In genomic region chr10:100653238-100653956, GRCh38 we compare ENCODE assay signal across 13 cellular contexts.
DNase-seq lines count a peak whose midpoint lies in the region; ATAC-seq and TF ChIP-seq lines count a peak whose summit lies in the region.
"Had no signal": no experiment of that assay in that cellular context is flagged by ENCODE, and none has a peak within 500 bp of the region (broad histone marks: within the 10 kb centered on the region; RNA-seq: fewer than 3 reads in every experiment).

No MANE protein-coding gene starts in this region.

- H3K9me3 Mint-ChIP-seq in activated T-cell treated with anti-CD3 and anti-CD28 coated beads, Interleukin-2, amount 50 U/mL, for 72 hours: no peaks in the 10 kb centered on the region
- peaks cover 3% of the 10 kb centered on the region; the same call in 1 of the 2 replicates for H3K9me3 Mint-ChIP-seq in WTC11
- no peaks in the 10 kb centered on the region for H3K9me3 Mint-ChIP-seq in stimulated activated effector memory CD8-positive, alpha-beta T cell treated with anti-CD3 and anti-CD28 coated beads, Interleukin-12 subunit alpha, Interleukin-12 subunit beta, amount 100 ng/mL, for 72 hours
- H3K9me3 Mint-ChIP-seq: activated naive CD8-positive, alpha-beta T cell treated with anti-CD3 and anti-CD28 coated beads, Interleukin-2, amount 10 ng/mL, durations not matched to agents 7 days and 5 days; HFFc6 had no signal

- H3K9ac ChIP-seq in iPS-15b (ENCODE audit: low read depth, low read length): no peak overlapping the region

- H3K4me1 ChIP-seq in iPS-15b (ENCODE audit: control insufficient read depth, insufficient read depth, low read length) (peaks cover 2% of the 10 kb centered on the region), upper lobe of right lung (peaks cover 15% of the 10 kb centered on the region)

- intact Hi-C loops in upper lobe of right lung (cut with DNase I): no loop called here

- peaks cover 26% of the 10 kb centered on the region for H3K4me1 Mint-ChIP-seq in activated T-cell treated with anti-CD3 and anti-CD28 coated beads, Interleukin-2, amount 50 U/mL, for 72 hours (ENCODE audit: low read depth)
- H3K4me1 Mint-ChIP-seq in WTC11: peaks cover 25% of the 10 kb centered on the region
- peaks cover 36% of the 10 kb centered on the region for H3K4me1 Mint-ChIP-seq in stimulated activated effector memory CD8-positive, alpha-beta T cell treated with anti-CD3 and anti-CD28 coated beads, Interleukin-12 subunit alpha, Interleukin-12 subunit beta, amount 100 ng/mL, for 72 hours

- H3K36me3 ChIP-seq in iPS-15b (ENCODE audit: control insufficient read depth, insufficient read depth, low read length): no peaks in the 10 kb centered on the region
- H3K36me3 ChIP-seq in upper lobe of right lung: no peaks in the 10 kb centered on the region

- peaks cover 0 to 8% of the 10 kb centered on the region in 2 donors for H3K36me3 Mint-ChIP-seq in activated T-cell treated with anti-CD3 and anti-CD28 coated beads, Interleukin-2, amount 50 U/mL, for 72 hours (ENCODE audit: insufficient read depth in 2 of 2)
- H3K36me3 Mint-ChIP-seq in WTC11: no peaks in the 10 kb centered on the region
- H3K36me3 Mint-ChIP-seq in stimulated activated effector memory CD8-positive, alpha-beta T cell treated with anti-CD3 and anti-CD28 coated beads, Interleukin-12 subunit alpha, Interleukin-12 subunit beta, amount 100 ng/mL, for 72 hours: no peaks in the 10 kb centered on the region

- H3K9me3 ChIP-seq in iPS-15b (ENCODE audit: control insufficient read depth, insufficient read depth, low read length): no peaks in the 10 kb centered on the region
- H3K9me3 ChIP-seq in upper lobe of right lung: no peaks in the 10 kb centered on the region

- peak overlapping the region; percentile 56 to 66 for H3K4me3 Mint-ChIP-seq in activated T-cell treated with anti-CD3 and anti-CD28 coated beads, Interleukin-2, amount 50 U/mL, for 72 hours
- peak overlapping the region; percentile 35 for H3K4me3 Mint-ChIP-seq in WTC11
- H3K4me3 Mint-ChIP-seq in stimulated activated effector memory CD8-positive, alpha-beta T cell treated with anti-CD3 and anti-CD28 coated beads, Interleukin-12 subunit alpha, Interleukin-12 subunit beta, amount 100 ng/mL, for 72 hours: peak overlapping the region; percentile 75

- H3K27me3 ChIP-seq in iPS-15b (ENCODE audit: control insufficient read depth, insufficient read depth, low read length) (peaks cover 52% of the 10 kb centered on the region), upper lobe of right lung (peaks cover 76% of the 10 kb centered on the region)

- no peak overlapping the region for H3K27ac Mint-ChIP-seq in activated T-cell treated with anti-CD3 and anti-CD28 coated beads, Interleukin-2, amount 50 U/mL, for 72 hours
- no peak overlapping the region for H3K27ac Mint-ChIP-seq in WTC11
- H3K27ac Mint-ChIP-seq in stimulated activated effector memory CD8-positive, alpha-beta T cell treated with anti-CD3 and anti-CD28 coated beads, Interleukin-12 subunit alpha, Interleukin-12 subunit beta, amount 100 ng/mL, for 72 hours: peak overlapping the region; percentile 5
- H3K27ac Mint-ChIP-seq: activated naive CD8-positive, alpha-beta T cell treated with anti-CD3 and anti-CD28 coated beads, Interleukin-2, amount 10 ng/mL, durations not matched to agents 7 days and 5 days; HFFc6 had no signal

- peak overlapping the region; percentile 19 for H3K4me3 ChIP-seq in iPS-15b (ENCODE audit: low read depth, low read length)
- H3K4me3 ChIP-seq in upper lobe of right lung: no peak overlapping the region

- no peak overlapping the region for H3K27ac ChIP-seq in upper lobe of right lung

- POLR2A ChIA-PET in WTC11 (lab: Charles Lee): no interaction called here

- no peak for DNase-seq in activated T-cell treated with anti-CD3 and anti-CD28 coated beads, Interleukin-2, amount 50 U/mL, for 72 hours
- no peak for DNase-seq in activated T-cell treated with anti-CD3 and anti-CD28 coated beads, Interleukin-2, amount 50 U/mL, for 1 hour
- DNase-seq in WTC11 (ENCODE audit: low spot score) (no peak), upper lobe of right lung (no peak), SKM-1 (lab: John Stamatoyannopoulos, UW; ENCODE audit: unreplicated experiment) (no peak), NCI-H146 treated with DMSO at 0.1 percent for 48 hours (lab: John Stamatoyannopoulos, UW; ENCODE audit: unreplicated experiment) (no peak)
- DNase-seq in stimulated activated effector memory CD8-positive, alpha-beta T cell treated with anti-CD3 and anti-CD28 coated beads, Interleukin-12 subunit alpha, Interleukin-12 subunit beta, amount 100 ng/mL, for 72 hours (ENCODE audit: low spot score in 2 of 2): no peak
- DNase-seq: HFFc6, NCI-H187 treated with DMSO at 0.1 percent for 48 hours, NCI-H774 had no signal

- TF ChIP-seq CTCF in WTC11 (IDR thresholded peaks at IDR 0.05) (no peak), upper lobe of right lung (IDR thresholded peaks at IDR 0.05) (no peak)

- no peak for ATAC-seq in activated T-cell treated with anti-CD3 and anti-CD28 coated beads, Interleukin-2, amount 50 U/mL, for 72 hours (replicated peaks in 1 of 2)
- ATAC-seq in WTC11: no peak
- ATAC-seq in stimulated activated effector memory CD8-positive, alpha-beta T cell treated with anti-CD3 and anti-CD28 coated beads, Interleukin-12 subunit alpha, Interleukin-12 subunit beta, amount 100 ng/mL, for 72 hours: no peak
- no peak for ATAC-seq in upper lobe of right lung
- ATAC-seq: left lobe of liver had no signal

- CTCF ChIA-PET in WTC11 (lab: Charles Lee): interaction anchor here (1.6 to 2.0 kb wide), 2 partner anchors 84 to 90 kb away, joined by 6 to 10 read pairs; no protein-coding TSS in a partner anchor

- H3K27me3 Mint-ChIP-seq in activated T-cell treated with anti-CD3 and anti-CD28 coated beads, Interleukin-2, amount 50 U/mL, for 72 hours (ENCODE audit: low read depth): peaks cover 72% of the 10 kb centered on the region
- peaks cover 68% of the 10 kb centered on the region for H3K27me3 Mint-ChIP-seq in WTC11 (ENCODE audit: low read depth)

TF ChIP-seq in WTC11, 78 proteins besides CTCF, POLR2A, EP300 and RAD21:
- TF ChIP-seq AR (CRISPR knock-in tag; IDR thresholded peaks at IDR 0.05) (no peak), SMAD3 (CRISPR knock-in tag; IDR thresholded peaks at IDR 0.05; ENCODE audit: borderline replicate concordance) (no peak), SOX15 (CRISPR knock-in tag; IDR thresholded peaks at IDR 0.05) (no peak), SMAD4 (CRISPR knock-in tag; IDR thresholded peaks at IDR 0.05) (no peak)
